17 cellular contexts compared by ENCODE assay signal in genomic region chr1:234226106-234226818, GRCh38.
"Had no signal": no experiment of that assay in that cellular context is flagged by ENCODE, and none has a peak within 500 bp of the region (broad histone marks: within the 10 kb centered on the region; RNA-seq: fewer than 3 reads in every experiment).

No MANE protein-coding gene starts in this region.

- ATAC-seq: activated CD4-positive, alpha-beta T cell treated with anti-CD3 and anti-CD28 coated beads for 36 hours; gastroesophageal sphincter; heart right ventricle; pancreas; sciatic nerve had no signal

- H3K36me3 Mint-ChIP-seq: activated CD4-positive, alpha-beta memory T cell treated with anti-CD3 and anti-CD28 coated beads for 36 hours; naive B cell had no signal

- H3K27ac Mint-ChIP-seq: activated CD4-positive, alpha-beta memory T cell treated with anti-CD3 and anti-CD28 coated beads for 36 hours; activated CD4-positive, alpha-beta T cell treated with anti-CD3 and anti-CD28 coated beads for 36 hours; activated T-cell treated with anti-CD3 and anti-CD28 coated beads, Interleukin-2, amount 50 U/mL, for 24 hours; naive B cell had no signal

- H3K9me3 ChIP-seq: gastroesophageal sphincter, heart right ventricle, pancreas, spleen had no signal

- H3K9me3 Mint-ChIP-seq: activated CD4-positive, alpha-beta memory T cell treated with anti-CD3 and anti-CD28 coated beads for 36 hours; activated T-cell treated with anti-CD3 and anti-CD28 coated beads, Interleukin-2, amount 50 U/mL, for 24 hours; naive B cell had no signal

- H3K27ac ChIP-seq: gastroesophageal sphincter, heart right ventricle, pancreas, spleen, WERI-Rb-1 had no signal

- H3K4me3 Mint-ChIP-seq: activated CD4-positive, alpha-beta memory T cell treated with anti-CD3 and anti-CD28 coated beads for 36 hours; activated CD4-positive, alpha-beta T cell treated with anti-CD3 and anti-CD28 coated beads for 36 hours; activated T-cell treated with anti-CD3 and anti-CD28 coated beads, Interleukin-2, amount 50 U/mL, for 24 hours; naive B cell had no signal

- H3K36me3 ChIP-seq: gastroesophageal sphincter, heart right ventricle, pancreas, spleen, WERI-Rb-1 had no signal

- H3K4me3 ChIP-seq: gastroesophageal sphincter, heart right ventricle, pancreas, spleen had no signal

- FAIRE-seq: astrocyte, bronchial epithelial cell, pancreas had no signal

- H3K4me1 ChIP-seq: gastroesophageal sphincter, pancreas had no signal

- H3K27me3 ChIP-seq: pancreas had no signal

- DNase-seq: activated CD4-positive, alpha-beta memory T cell treated with anti-CD3 and anti-CD28 coated beads for 36 hours; activated CD4-positive, alpha-beta T cell treated with anti-CD3 and anti-CD28 coated beads for 36 hours; activated naive CD4-positive, alpha-beta T cell treated with anti-CD3 and anti-CD28 coated beads, Interleukin-2, amount 50 U/mL, for 16 hours; activated T-cell treated with anti-CD3 and anti-CD28 coated beads, Interleukin-2, amount 50 U/mL, for 24 hours; dermis blood vessel endothelial cell; erythroblast; heart right ventricle; islet precursor cell; naive B cell; pancreas; spleen; stimulated activated CD4-positive, alpha-beta T cell treated with anti-CD3 and anti-CD28 coated beads, Interleukin-1b, Interleukin-23, amount 100 ng/mL, for 48 hours had no signal
